ENCODE assay signal across 8 cellular contexts in the genomic region with DNA sequence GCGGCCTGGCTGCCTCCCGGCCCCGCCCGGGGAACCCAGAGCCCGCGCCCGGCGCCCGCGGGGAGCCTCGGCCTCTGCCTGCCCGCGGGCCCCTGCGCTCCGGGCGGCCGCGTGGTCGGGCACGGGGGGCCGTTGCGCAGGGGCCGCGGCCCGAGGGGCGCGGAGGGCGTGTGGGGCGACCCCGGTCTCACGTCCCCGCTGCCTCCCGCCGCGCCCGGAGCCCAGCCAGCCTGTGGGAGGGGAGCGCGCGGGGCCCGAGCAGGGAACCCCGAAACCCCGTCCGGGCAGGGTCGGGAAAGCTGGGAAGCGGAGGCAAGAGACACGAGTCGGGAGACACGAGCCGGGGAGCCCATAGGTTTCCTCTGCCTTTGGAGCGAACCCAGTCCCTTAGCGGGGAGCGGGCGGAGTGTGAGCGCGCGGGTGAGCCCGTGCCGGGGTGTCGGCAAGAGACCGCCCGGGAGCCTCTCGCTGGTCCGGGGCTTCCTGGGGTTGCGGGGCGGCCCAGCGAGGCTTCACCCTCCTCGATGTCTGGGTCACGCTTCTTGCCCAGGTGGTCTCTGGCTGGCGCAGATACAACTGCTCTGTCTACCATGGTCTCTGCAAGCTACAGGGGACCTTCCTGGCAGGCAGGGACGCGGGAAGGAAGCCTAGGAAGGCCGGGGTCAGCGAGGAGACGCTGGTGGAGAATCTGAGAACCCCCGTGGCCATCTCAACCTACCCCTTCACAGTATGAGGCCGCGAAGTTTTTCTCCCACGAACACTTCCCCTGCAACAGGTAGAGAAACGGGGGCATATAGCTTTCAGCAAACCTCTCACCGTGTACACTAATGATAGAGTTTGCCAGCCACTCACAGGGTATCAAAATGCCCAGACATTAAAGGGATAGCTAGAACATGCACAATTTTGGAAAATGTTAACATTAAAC. TPM values are rescaled to one million over a fixed set of nuclear protein-coding genes. Genes with fewer than 3 reads are reported as not detected.
DNase-seq lines count a peak whose midpoint lies in the region; ATAC-seq, FAIRE-seq and TF ChIP-seq lines count a peak whose summit lies in the region.

No MANE protein-coding gene starts in this region.

- POLR2A ChIA-PET in CD8-positive, alpha-beta T cell (lab: Charles Lee): no interaction called here

- ATAC-seq in CD8-positive, alpha-beta T cell: no peak

- FAIRE-seq in H54 (lab: Jason Lieb, UNC): no peak

- H3K4me3 Mint-ChIP-seq in CD8-positive, alpha-beta T cell: peak overlapping the region; percentile 62
- H3K4me3 Mint-ChIP-seq in endothelial cell (ENCODE audit: unreplicated experiment) (peak overlapping the region; percentile 80), nephron (peak overlapping the region; percentile 41 to 74 (median 61))

- no peak overlapping the region for H3K4me3 ChIP-seq in CD8-positive, alpha-beta T cell (ENCODE audit: low read depth, low read length)
- H3K4me3 ChIP-seq in SK-N-MC: peak overlapping the region; percentile 71

- no peak overlapping the region for H3K27ac ChIP-seq in CD8-positive, alpha-beta T cell (ENCODE audit: low read depth, low read length)
- H3K27ac ChIP-seq in SK-N-MC: no peak overlapping the region

- no peak overlapping the region for H3K27ac Mint-ChIP-seq in CD8-positive, alpha-beta T cell
- H3K27ac Mint-ChIP-seq in endothelial cell (ENCODE audit: unreplicated experiment) (no peak overlapping the region), nephron (no peak overlapping the region)

- DNase-seq in CD8-positive, alpha-beta T cell: no peak
- DNase-seq in H54 (ENCODE audit: insufficient read length, low spot score) (peak; percentile 44), SK-N-MC (ENCODE audit: low read depth, low spot score) (no peak), endothelial cell (ENCODE audit: low spot score) (peak; percentile 22), SIG-M5 treated with dmso at 0.1 percent for 504 hours (lab: John Stamatoyannopoulos, UW; ENCODE audit: unreplicated experiment) (no peak), NCI-H146 (lab: John Stamatoyannopoulos, UW) (no peak), NCI-H774 (lab: John Stamatoyannopoulos, UW) (no peak)

- CTCF ChIA-PET in CD8-positive, alpha-beta T cell (lab: Charles Lee): interaction anchor here (7.3 kb wide), 1 partner anchor 89 kb away, joined by 83 read pairs; no protein-coding TSS in a partner anchor

- H3K9me3 Mint-ChIP-seq in CD8-positive, alpha-beta T cell: no peaks in the 10 kb centered on the region
- H3K9me3 Mint-ChIP-seq in endothelial cell (ENCODE audit: unreplicated experiment) (no peaks in the 10 kb centered on the region), nephron (no peaks in the 10 kb centered on the region)

- no peak for TF ChIP-seq CTCF in CD8-positive, alpha-beta T cell (IDR thresholded peaks at IDR 0.05)
- no peak for TF ChIP-seq CTCF in endothelial cell (IDR thresholded peaks at IDR 0.05; ENCODE audit: unreplicated experiment)
- TF ChIP-seq CTCF in nephron (IDR thresholded peaks at IDR 0.05; ENCODE audit: unreplicated experiment in 3 of 3): no peak

- H3K9me3 ChIP-seq in CD8-positive, alpha-beta T cell (ENCODE audit: low read length): no peaks in the 10 kb centered on the region
- H3K9me3 ChIP-seq in SK-N-MC (ENCODE audit: low read depth, low read length): no peaks in the 10 kb centered on the region

- TF ChIP-seq POLR2A in H54 (IDR thresholded peaks at IDR 0.05; ENCODE audit: low read depth, low read length): no peak

- H3K27me3 ChIP-seq in CD8-positive, alpha-beta T cell (ENCODE audit: insufficient read depth, low read length): peaks cover 14% of the 10 kb centered on the region

- H3K27me3 Mint-ChIP-seq in CD8-positive, alpha-beta T cell (ENCODE audit: low read depth): peaks cover 66% of the 10 kb centered on the region
- H3K27me3 Mint-ChIP-seq in endothelial cell (ENCODE audit: unreplicated experiment): peaks cover 19% of the 10 kb centered on the region
- H3K27me3 Mint-ChIP-seq in nephron (ENCODE audit: low read depth): peaks cover 90% of the 10 kb centered on the region

- H3K36me3 ChIP-seq in CD8-positive, alpha-beta T cell (ENCODE audit: insufficient read depth, low read length): no peaks in the 10 kb centered on the region
- no peaks in the 10 kb centered on the region for H3K36me3 ChIP-seq in SK-N-MC (ENCODE audit: insufficient read depth, low read length)

- H3K4me1 Mint-ChIP-seq in CD8-positive, alpha-beta T cell (ENCODE audit: low read depth): peaks cover 18% of the 10 kb centered on the region
- H3K4me1 Mint-ChIP-seq in endothelial cell (ENCODE audit: unreplicated experiment): peaks cover 9% of the 10 kb centered on the region
- peaks cover 11% of the 10 kb centered on the region for H3K4me1 Mint-ChIP-seq in nephron

- H3K36me3 Mint-ChIP-seq in CD8-positive, alpha-beta T cell: no peaks in the 10 kb centered on the region
- no peaks in the 10 kb centered on the region for H3K36me3 Mint-ChIP-seq in endothelial cell (ENCODE audit: low read depth, unreplicated experiment)
- H3K36me3 Mint-ChIP-seq in nephron (ENCODE audit: low read depth): no peaks in the 10 kb centered on the region

- H3K4me1 ChIP-seq in CD8-positive, alpha-beta T cell (ENCODE audit: insufficient read depth, low read length): peaks cover 8% of the 10 kb centered on the region

- no peak overlapping the region for H3K9ac ChIP-seq in SK-N-MC (ENCODE audit: insufficient read length)

- intact Hi-C loops in CD8-positive, alpha-beta T cell (cut with DNase I, micrococcal nuclease): loop anchor here in 1 of 2 experiments (5.0 kb wide), 1 partner anchor 338 kb away; no protein-coding TSS in a partner anchor

RNA-seq across cellular contexts. Expression of a gene that starts 0.6 kb away (rescaled TPM):
- total RNA-seq in CD8-positive, alpha-beta T cell: under 1 TPM; 0.16 to 0.39 TPM
- total RNA-seq in endothelial cell (ENCODE audit: unreplicated experiment): 4.8 TPM

RNA-seq across cellular contexts. Expression of a gene that starts 40.1 kb away (rescaled TPM):
- total RNA-seq in CD8-positive, alpha-beta T cell: not detected
- 13.9 TPM for total RNA-seq in endothelial cell (ENCODE audit: unreplicated experiment)

Comparison
In these comparisons a context has a peak if more than half of its experiments do, and no peak if none do; other contexts are left out.
1. DNase-seq: peak in H54 (single experiment) and endothelial cell (single experiment); none in CD8-positive, alpha-beta T cell (0 of 7), SK-N-MC (single experiment), SIG-M5 treated with dmso at 0.1 percent for 504 hours (single experiment), NCI-H146 (single experiment) and NCI-H774 (single experiment).
2. RNA of a gene that starts 40.1 kb away (total RNA-seq): 13.9 TPM in endothelial cell (single experiment); not detected in CD8-positive, alpha-beta T cell; every median in the first group is over 10 times any median in the second.
3. Peak in every context shown above with its lines, with median percentiles within 50 percentile points of each other: H3K4me3 Mint-ChIP-seq.